ENCODE assay signal across 8 cellular contexts in genomic region chr2:171158036-171158789, GRCh38. TPM values are rescaled to one million over a fixed set of nuclear protein-coding genes. Genes with fewer than 3 reads are reported as not detected.
DNase-seq lines count a peak whose midpoint lies in the region; ATAC-seq, FAIRE-seq and TF ChIP-seq lines count a peak whose summit lies in the region.

No MANE protein-coding gene starts in this region.

- H3K9me3 ChIP-seq in A549 = no peaks in the 10 kb centered on the region
- H3K9me3 ChIP-seq in WERI-Rb-1 (ENCODE audit: severe bottlenecking) = no peaks in the 10 kb centered on the region

- H3K9me3 Mint-ChIP-seq in immature natural killer cell = no peaks in the 10 kb centered on the region

- no peak for ATAC-seq in A549
- no peak for ATAC-seq in HG03175 (IDR thresholded peaks at IDR 0.05; ENCODE audit: unreplicated experiment)

- peaks cover 39% of the 10 kb centered on the region for H3K4me1 ChIP-seq in A549

- TF ChIP-seq POLR2A in A549 (IDR thresholded peaks at IDR 0.05; ENCODE audit: low read length) = no peak

- peaks cover 51 to 73% of the 10 kb centered on the region in 2 donors for H3K4me1 Mint-ChIP-seq in immature natural killer cell

- TF ChIP-seq EP300 in A549 (IDR thresholded peaks at IDR 0.05) = no peak

- peak overlapping the region; percentile 83 for H3K4me2 ChIP-seq in A549

- WGBS in A549 (ENCODE audit: missing lambda C conversion rate) = 71% methylated on average over 9 of the region's 9 CpGs

- FAIRE-seq in A549 (lab: Jason Lieb, UNC) = peak; percentile 13

- no peaks in the 10 kb centered on the region for H3K36me3 ChIP-seq in WERI-Rb-1

- peak overlapping the region; percentile 90 to 96 (median 94) for H3K4me3 Mint-ChIP-seq in immature natural killer cell

- peaks cover 4 to 17% (median 7%) of the 10 kb centered on the region in 3 donors for H3K27me3 Mint-ChIP-seq in immature natural killer cell (ENCODE audit: low read depth in 3 of 3)

- H3K27ac ChIP-seq in A549 (no peak overlapping the region), WERI-Rb-1 (peak overlapping the region; percentile 98)

- DNase-seq in A549 (ENCODE audit: low read depth in 1 of 2, low spot score in 1 of 2) = no peak
- DNase-seq in WERI-Rb-1 = no peak
- DNase-seq in immature natural killer cell = no peak
- no peak for DNase-seq in globus pallidus (ENCODE audit: low spot score)
- no peak for DNase-seq in OCI-M1 (lab: John Stamatoyannopoulos, UW)
- DNase-seq in SK-N-DZ (ENCODE audit: low spot score) = no peak

- no peaks in the 10 kb centered on the region for H3K36me3 Mint-ChIP-seq in immature natural killer cell

- TF ChIP-seq RAD21 in A549 (conservative IDR thresholded peaks at IDR 0.05 in 1 of 2, IDR thresholded peaks at IDR 0.05 in 1 of 2) = no peak

- no peak for TF ChIP-seq CTCF in A549 (IDR thresholded peaks at IDR 0.05)
- no peak for TF ChIP-seq CTCF in GM12875 (IDR thresholded peaks at IDR 0.05; ENCODE audit: borderline replicate concordance, insufficient read depth, low read depth, low read length)
- TF ChIP-seq CTCF in WERI-Rb-1 (IDR thresholded peaks at IDR 0.05; ENCODE audit: low read depth, low read length) = no peak

- POLR2A ChIA-PET in A549 (lab: Yijun Ruan, JAX) = no interaction called here

- H3K4me3 ChIP-seq in A549 (peak overlapping the region; percentile 91), GM12875 (ENCODE audit: low read depth, low read length) (peak overlapping the region; percentile 83), WERI-Rb-1 (ENCODE audit: low read depth, low read length) (peak overlapping the region; percentile 63)

- H3K27ac Mint-ChIP-seq in immature natural killer cell = peak overlapping the region in 3 of 6 donors; percentile 82 to 96 (median 85)

- CTCF ChIA-PET in A549 (lab: Yijun Ruan, JAX) = interaction anchor here (0.7 to 6.5 kb wide), 12 partner anchors 8 to 264 kb away, joined by 3 to 31 read pairs (median 4); partner anchors contain the start of gene GORASP2

- no peaks in the 10 kb centered on the region for H3K27me3 ChIP-seq in WERI-Rb-1 (ENCODE audit: insufficient read depth, low read depth, severe bottlenecking)

TF ChIP-seq in A549, 52 proteins besides CTCF, POLR2A, EP300 and RAD21:
- TF ChIP-seq NFE2L2 (conservative IDR thresholded peaks at IDR 0.05; ENCODE audit: low read length) (no peak), HMGXB4 (CRISPR knock-in tag; IDR thresholded peaks at IDR 0.05; ENCODE audit: borderline replicate concordance) (no peak), ZC3H11A (IDR thresholded peaks at IDR 0.05) (no peak), SREBF2 (IDR thresholded peaks at IDR 0.05) (no peak), EHMT2 (IDR thresholded peaks at IDR 0.05; ENCODE audit: low read depth) (no peak), USF2 (IDR thresholded peaks at IDR 0.05) (no peak), NR3C1 (IDR thresholded peaks at IDR 0.05) (no peak), KDM1A (IDR thresholded peaks at IDR 0.05; ENCODE audit: low read depth) (no peak), EHF (CRISPR knock-in tag; IDR thresholded peaks at IDR 0.05) (no peak), CEBPB (IDR thresholded peaks at IDR 0.05) (no peak), FOXS1 (CRISPR knock-in tag; IDR thresholded peaks at IDR 0.05) (no peak), REST (IDR thresholded peaks at IDR 0.05) (no peak), TFCP2L1 (CRISPR knock-in tag; IDR thresholded peaks at IDR 0.05) (no peak), ZNF302 (CRISPR knock-in tag; IDR thresholded peaks at IDR 0.05) (no peak), POLR2AphosphoS2 (conservative IDR thresholded peaks at IDR 0.05; ENCODE audit: low read length) (no peak)
- TF ChIP-seq, protein P1, sequence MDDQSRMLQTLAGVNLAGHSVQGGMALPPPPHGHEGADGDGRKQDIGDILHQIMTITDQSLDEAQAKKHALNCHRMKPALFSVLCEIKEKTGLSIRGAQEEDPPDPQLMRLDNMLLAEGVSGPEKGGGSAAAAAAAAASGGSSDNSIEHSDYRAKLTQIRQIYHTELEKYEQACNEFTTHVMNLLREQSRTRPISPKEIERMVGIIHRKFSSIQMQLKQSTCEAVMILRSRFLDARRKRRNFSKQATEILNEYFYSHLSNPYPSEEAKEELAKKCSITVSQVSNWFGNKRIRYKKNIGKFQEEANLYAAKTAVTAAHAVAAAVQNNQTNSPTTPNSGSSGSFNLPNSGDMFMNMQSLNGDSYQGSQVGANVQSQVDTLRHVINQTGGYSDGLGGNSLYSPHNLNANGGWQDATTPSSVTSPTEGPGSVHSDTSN (IDR thresholded peaks at IDR 0.05) = no peak
- TF ChIP-seq, protein P2, sequence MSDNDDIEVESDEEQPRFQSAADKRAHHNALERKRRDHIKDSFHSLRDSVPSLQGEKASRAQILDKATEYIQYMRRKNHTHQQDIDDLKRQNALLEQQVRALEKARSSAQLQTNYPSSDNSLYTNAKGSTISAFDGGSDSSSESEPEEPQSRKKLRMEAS (IDR thresholded peaks at IDR 0.05) = no peak
- TF ChIP-seq, protein P3, sequence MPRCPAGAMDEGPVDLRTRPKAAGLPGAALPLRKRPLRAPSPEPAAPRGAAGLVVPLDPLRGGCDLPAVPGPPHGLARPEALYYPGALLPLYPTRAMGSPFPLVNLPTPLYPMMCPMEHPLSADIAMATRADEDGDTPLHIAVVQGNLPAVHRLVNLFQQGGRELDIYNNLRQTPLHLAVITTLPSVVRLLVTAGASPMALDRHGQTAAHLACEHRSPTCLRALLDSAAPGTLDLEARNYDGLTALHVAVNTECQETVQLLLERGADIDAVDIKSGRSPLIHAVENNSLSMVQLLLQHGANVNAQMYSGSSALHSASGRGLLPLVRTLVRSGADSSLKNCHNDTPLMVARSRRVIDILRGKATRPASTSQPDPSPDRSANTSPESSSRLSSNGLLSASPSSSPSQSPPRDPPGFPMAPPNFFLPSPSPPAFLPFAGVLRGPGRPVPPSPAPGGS (IDR thresholded peaks at IDR 0.05) = no peak
TF ChIP-seq in A549: peak in this region for 0.

RNA-seq across cellular contexts. Expression of gene TLK1, which starts 2.5 kb away (rescaled TPM):
- polyA plus RNA-seq in A549 (2011; rRNA removed) (28.9 and 29.8 TPM in 2 replicates), A549 (2017; fragmentation: RNase III; extraction: RNeasy Plus Mini Kit Qiagen cat#74134 plus additional on column Dnase treatment) (16.9 to 19.1 TPM (median 18.8 TPM) in 3 replicates), immature natural killer cell (10 to 100 TPM in 2 of 3 donors, 1 to 10 TPM in 1; 6.9 to 53.1 (median 26.2) TPM)
- polyA plus RNA-seq in A549 (2012; cell fraction: cytosol; rRNA removed) = 5.2 and 5.6 TPM in 2 replicates
- 5.0 and 5.2 TPM in 2 replicates for polyA plus RNA-seq in A549 (2012; cell fraction: nucleus; rRNA removed)
- polyA minus RNA-seq in A549 (2011; rRNA and poly(A)+ RNA removed) = 16.9 and 19.6 TPM in 2 replicates
- polyA plus RNA-seq in SK-N-DZ (2014; cell fraction: cytosol; rRNA removed) = 7.3 and 9.2 TPM in 2 replicates
- 8.2 and 8.8 TPM in 2 replicates for polyA plus RNA-seq in SK-N-DZ (2014; cell fraction: nucleus; rRNA removed)
